Comparison of ENCODE assay signal across 25 cellular contexts in genomic region chr12:3483089-3483488, GRCh38. TPM values are rescaled to one million over a fixed set of nuclear protein-coding genes. Genes with fewer than 3 reads are reported as not detected.
"Had no signal": no experiment of that assay in that cellular context is flagged by ENCODE, and none has a peak within 500 bp of the region (broad histone marks: within the 10 kb centered on the region; RNA-seq: fewer than 3 reads in every experiment).

No MANE protein-coding gene starts in this region.

- H3K36me3 Mint-ChIP-seq: activated CD8-positive, alpha-beta memory T cell treated with anti-CD3 and anti-CD28 coated beads, Interleukin-2, amount 10 ng/mL, durations not matched to agents 7 days and 5 days had no signal

- ATAC-seq: activated CD8-positive, alpha-beta memory T cell treated with anti-CD3 and anti-CD28 coated beads, Interleukin-2, amount 10 ng/mL, durations not matched to agents 7 days and 5 days; body of pancreas; left lung had no signal

- H3K4me3 Mint-ChIP-seq: activated B cell treated with CpG ODN at 0.5 μM for 24 hours; activated CD4-positive, alpha-beta memory T cell treated with anti-CD3 and anti-CD28 coated beads, Interleukin-2, amount 10 ng/mL, durations not matched to agents 7 days and 5 days; activated CD8-positive, alpha-beta memory T cell treated with anti-CD3 and anti-CD28 coated beads, Interleukin-2, amount 10 ng/mL, durations not matched to agents 7 days and 5 days; nephron progenitor cell; stimulated activated naive CD8-positive, alpha-beta T cell treated with anti-CD3 and anti-CD28 coated beads, Interleukin-15, Interleukin-2, amounts not matched to agents 100 ng/mL and 50 ng/mL, for 24 hours; T-helper 2 cell treated with Interferon-gamma antibody and Interleukin-4, amounts not matched to agents 5 μg/mL and 100 μg/mL, for 36 hours had no signal

- H3K36me3 ChIP-seq: left lung, transverse colon, vagina had no signal

- H3K4me1 Mint-ChIP-seq: activated B cell treated with CpG ODN at 0.5 μM for 24 hours; activated CD4-positive, alpha-beta memory T cell treated with anti-CD3 and anti-CD28 coated beads, Interleukin-2, amount 10 ng/mL, durations not matched to agents 7 days and 5 days; activated CD8-positive, alpha-beta memory T cell treated with anti-CD3 and anti-CD28 coated beads, Interleukin-2, amount 10 ng/mL, durations not matched to agents 7 days and 5 days had no signal

- H3K27me3 ChIP-seq: body of pancreas had no signal

- H3K9me3 Mint-ChIP-seq: activated B cell treated with CpG ODN at 0.5 μM for 24 hours; activated CD4-positive, alpha-beta memory T cell treated with anti-CD3 and anti-CD28 coated beads, Interleukin-2, amount 10 ng/mL, durations not matched to agents 7 days and 5 days; activated T-helper 2 cell treated with anti-CD3 and anti-CD28 coated beads, Interferon-gamma antibody, Interleukin-2, Interleukin-4, amounts not matched to agents 10 μg/mL and 5 μg/mL and 100 μg/mL, durations not matched to agents 14 hours and 24 hours and 36 hours; nephron progenitor cell; stimulated activated naive CD8-positive, alpha-beta T cell treated with anti-CD3 and anti-CD28 coated beads, Interleukin-15, Interleukin-2, amounts not matched to agents 100 ng/mL and 50 ng/mL, for 24 hours; T-helper 2 cell treated with Interferon-gamma antibody and Interleukin-4, amounts not matched to agents 5 μg/mL and 100 μg/mL, for 36 hours had no signal

- H3K27ac Mint-ChIP-seq: activated B cell treated with CpG ODN at 0.5 μM for 24 hours; activated CD4-positive, alpha-beta memory T cell treated with anti-CD3 and anti-CD28 coated beads, Interleukin-2, amount 10 ng/mL, durations not matched to agents 7 days and 5 days; activated CD8-positive, alpha-beta memory T cell treated with anti-CD3 and anti-CD28 coated beads, Interleukin-2, amount 10 ng/mL, durations not matched to agents 7 days and 5 days; activated T-helper 2 cell treated with anti-CD3 and anti-CD28 coated beads, Interferon-gamma antibody, Interleukin-2, Interleukin-4, amounts not matched to agents 10 μg/mL and 5 μg/mL and 100 μg/mL, durations not matched to agents 14 hours and 24 hours and 36 hours; nephron progenitor cell; progenitor cell of endocrine pancreas; stimulated activated naive CD8-positive, alpha-beta T cell treated with anti-CD3 and anti-CD28 coated beads, Interleukin-15, Interleukin-2, amounts not matched to agents 100 ng/mL and 50 ng/mL, for 24 hours; T-helper 2 cell treated with Interferon-gamma antibody and Interleukin-4, amounts not matched to agents 5 μg/mL and 100 μg/mL, for 36 hours had no signal

- H3K4me3 ChIP-seq: body of pancreas, dorsolateral prefrontal cortex, left lung, transverse colon, vagina had no signal

- DNase-seq: activated B cell treated with CpG ODN at 0.5 μM for 24 hours; activated CD4-positive, alpha-beta memory T cell treated with anti-CD3 and anti-CD28 coated beads, Interleukin-2, amount 10 ng/mL, durations not matched to agents 7 days and 5 days; activated CD4-positive, alpha-beta T cell treated with anti-CD3 and anti-CD28 coated beads for 48 hours; activated CD8-positive, alpha-beta memory T cell treated with anti-CD3 and anti-CD28 coated beads, Interleukin-2, amount 10 ng/mL, durations not matched to agents 7 days and 5 days; activated naive CD4-positive, alpha-beta T cell treated with Interleukin-2 at 50 U/mL for 16 hours; body of pancreas; caudate nucleus; dorsolateral prefrontal cortex; erythroblast; foreskin melanocyte; hypothalamus; kidney; left lung; mammary epithelial cell; nephron progenitor cell; stimulated activated CD4-positive, alpha-beta T cell treated with anti-CD3 and anti-CD28 coated beads, Interleukin-12 subunit alpha, Interleukin-12 subunit beta, amount 100 ng/mL, for 4 hours; stimulated activated CD4-positive, alpha-beta T cell treated with anti-CD3 and anti-CD28 coated beads, Interleukin-1b, Interleukin-23, amount 100 ng/mL, for 48 hours; transverse colon had no signal

RNA-seq across cellular contexts. Expression of gene PRMT8, which starts 7.9 kb away (rescaled TPM):
- total RNA-seq: activated B cell treated with CpG ODN at 0.5 μM for 24 hours; activated CD4-positive, alpha-beta memory T cell treated with anti-CD3 and anti-CD28 coated beads, Interleukin-2, amount 10 ng/mL, durations not matched to agents 7 days and 5 days; activated CD8-positive, alpha-beta memory T cell treated with anti-CD3 and anti-CD28 coated beads, Interleukin-2, amount 10 ng/mL, durations not matched to agents 7 days and 5 days; activated T-helper 2 cell treated with anti-CD3 and anti-CD28 coated beads, Interferon-gamma antibody, Interleukin-2, Interleukin-4, amounts not matched to agents 10 μg/mL and 5 μg/mL and 100 μg/mL, durations not matched to agents 14 hours and 24 hours and 36 hours; kidney; myocyte; omental fat pad; transverse colon; vagina had no signal
